Comparison of ENCODE assay signal across 8 cellular contexts in genomic region chr19:1490311-1491113, GRCh38. TPM values are rescaled to one million over a fixed set of nuclear protein-coding genes. Genes with fewer than 3 reads are reported as not detected.
DNase-seq lines count a peak whose midpoint lies in the region; ATAC-seq and TF ChIP-seq lines count a peak whose summit lies in the region.

PCSK4 (minus strand) TSS chr19:1490350; CDS start chr19:1490346, 4 bp downstream.

- no peaks in the 10 kb centered on the region for H3K9me3 Mint-ChIP-seq in activated naive CD8-positive, alpha-beta T cell (ENCODE audit: low read depth)

- H3K36me3 Mint-ChIP-seq in activated naive CD8-positive, alpha-beta T cell: no peaks in the 10 kb centered on the region

- H3K4me3 Mint-ChIP-seq in activated naive CD8-positive, alpha-beta T cell: peak within 1 kb of the TSS; percentile 91

- DNase-seq in GF-D8 (lab: John Stamatoyannopoulos, UW) (peak; percentile 97), NCI-H1092 (lab: John Stamatoyannopoulos, UW) (peak; percentile 97), glomerular visceral epithelial cell (ENCODE audit: extremely low spot score) (peak; percentile 100), occipital lobe (lab: John Stamatoyannopoulos, UW) (peak; percentile 100)

- peak within 1 kb of the TSS; percentile 69 for H3K27ac ChIP-seq in temporal lobe (ENCODE audit: low read depth, low read length)

- peak; percentile 72 for ATAC-seq in HG02588 (IDR thresholded peaks at IDR 0.05; ENCODE audit: unreplicated experiment)
- peak; percentile 94 for ATAC-seq in SK-N-SH treated with all-trans-retinoic acid at 6 μM for 48 hours

- no peaks in the 10 kb centered on the region for H3K27me3 Mint-ChIP-seq in activated naive CD8-positive, alpha-beta T cell

- peak within 1 kb of the TSS; percentile 91 for H3K27ac Mint-ChIP-seq in activated naive CD8-positive, alpha-beta T cell

- H3K4me1 Mint-ChIP-seq in activated naive CD8-positive, alpha-beta T cell (ENCODE audit: low read depth): peaks cover 12% of the 10 kb centered on the region

TF ChIP-seq in SK-N-SH treated with all-trans-retinoic acid at 6 μM for 48 hours, 23 proteins besides CTCF, POLR2A, EP300 and RAD21:
- TF ChIP-seq ZNF70 (CRISPR knock-in tag; IDR thresholded peaks at IDR 0.05) (no peak), ZFP30 (CRISPR knock-in tag; IDR thresholded peaks at IDR 0.05) (no peak), ZNF8 (CRISPR knock-in tag; IDR thresholded peaks at IDR 0.05) (no peak), CSDC2 (CRISPR knock-in tag; IDR thresholded peaks at IDR 0.05) (no peak), GLIS3 (CRISPR knock-in tag; IDR thresholded peaks at IDR 0.05) (no peak), ZC3H10 (CRISPR knock-in tag; IDR thresholded peaks at IDR 0.05) (no peak), ZFP3 (CRISPR knock-in tag; IDR thresholded peaks at IDR 0.05) (no peak), ARNTL (CRISPR knock-in tag; IDR thresholded peaks at IDR 0.05; ENCODE audit: borderline replicate concordance, low read depth) (no peak), ISL1 (CRISPR knock-in tag; IDR thresholded peaks at IDR 0.05) (no peak), BACH2 (CRISPR knock-in tag; IDR thresholded peaks at IDR 0.05; ENCODE audit: borderline replicate concordance) (no peak), ZNF565 (CRISPR knock-in tag; conservative IDR thresholded peaks at IDR 0.05; ENCODE audit: low read depth) (no peak), TOX (CRISPR knock-in tag; IDR thresholded peaks at IDR 0.05; ENCODE audit: borderline replicate concordance) (no peak), TCF4 (CRISPR knock-in tag; IDR thresholded peaks at IDR 0.05; ENCODE audit: borderline replicate concordance) (no peak), RARB (CRISPR knock-in tag; IDR thresholded peaks at IDR 0.05) (no peak)
- TF ChIP-seq, protein P1, sequence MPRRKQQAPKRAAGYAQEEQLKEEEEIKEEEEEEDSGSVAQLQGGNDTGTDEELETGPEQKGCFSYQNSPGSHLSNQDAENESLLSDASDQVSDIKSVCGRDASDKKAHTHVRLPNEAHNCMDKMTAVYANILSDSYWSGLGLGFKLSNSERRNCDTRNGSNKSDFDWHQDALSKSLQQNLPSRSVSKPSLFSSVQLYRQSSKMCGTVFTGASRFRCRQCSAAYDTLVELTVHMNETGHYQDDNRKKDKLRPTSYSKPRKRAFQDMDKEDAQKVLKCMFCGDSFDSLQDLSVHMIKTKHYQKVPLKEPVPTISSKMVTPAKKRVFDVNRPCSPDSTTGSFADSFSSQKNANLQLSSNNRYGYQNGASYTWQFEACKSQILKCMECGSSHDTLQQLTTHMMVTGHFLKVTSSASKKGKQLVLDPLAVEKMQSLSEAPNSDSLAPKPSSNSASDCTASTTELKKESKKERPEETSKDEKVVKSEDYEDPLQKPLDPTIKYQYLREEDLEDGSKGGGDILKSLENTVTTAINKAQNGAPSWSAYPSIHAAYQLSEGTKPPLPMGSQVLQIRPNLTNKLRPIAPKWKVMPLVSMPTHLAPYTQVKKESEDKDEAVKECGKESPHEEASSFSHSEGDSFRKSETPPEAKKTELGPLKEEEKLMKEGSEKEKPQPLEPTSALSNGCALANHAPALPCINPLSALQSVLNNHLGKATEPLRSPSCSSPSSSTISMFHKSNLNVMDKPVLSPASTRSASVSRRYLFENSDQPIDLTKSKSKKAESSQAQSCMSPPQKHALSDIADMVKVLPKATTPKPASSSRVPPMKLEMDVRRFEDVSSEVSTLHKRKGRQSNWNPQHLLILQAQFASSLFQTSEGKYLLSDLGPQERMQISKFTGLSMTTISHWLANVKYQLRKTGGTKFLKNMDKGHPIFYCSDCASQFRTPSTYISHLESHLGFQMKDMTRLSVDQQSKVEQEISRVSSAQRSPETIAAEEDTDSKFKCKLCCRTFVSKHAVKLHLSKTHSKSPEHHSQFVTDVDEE (CRISPR knock-in tag; IDR thresholded peaks at IDR 0.05): no peak
- TF ChIP-seq, protein P2, sequence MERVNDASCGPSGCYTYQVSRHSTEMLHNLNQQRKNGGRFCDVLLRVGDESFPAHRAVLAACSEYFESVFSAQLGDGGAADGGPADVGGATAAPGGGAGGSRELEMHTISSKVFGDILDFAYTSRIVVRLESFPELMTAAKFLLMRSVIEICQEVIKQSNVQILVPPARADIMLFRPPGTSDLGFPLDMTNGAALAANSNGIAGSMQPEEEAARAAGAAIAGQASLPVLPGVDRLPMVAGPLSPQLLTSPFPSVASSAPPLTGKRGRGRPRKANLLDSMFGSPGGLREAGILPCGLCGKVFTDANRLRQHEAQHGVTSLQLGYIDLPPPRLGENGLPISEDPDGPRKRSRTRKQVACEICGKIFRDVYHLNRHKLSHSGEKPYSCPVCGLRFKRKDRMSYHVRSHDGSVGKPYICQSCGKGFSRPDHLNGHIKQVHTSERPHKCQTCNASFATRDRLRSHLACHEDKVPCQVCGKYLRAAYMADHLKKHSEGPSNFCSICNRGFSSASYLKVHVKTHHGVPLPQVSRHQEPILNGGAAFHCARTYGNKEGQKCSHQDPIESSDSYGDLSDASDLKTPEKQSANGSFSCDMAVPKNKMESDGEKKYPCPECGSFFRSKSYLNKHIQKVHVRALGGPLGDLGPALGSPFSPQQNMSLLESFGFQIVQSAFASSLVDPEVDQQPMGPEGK (CRISPR knock-in tag; IDR thresholded peaks at IDR 0.05; ENCODE audit: borderline replicate concordance): no peak

RNA-seq across cellular contexts. Expression of gene PCSK4, which starts in this region (rescaled TPM):
- 1.7 TPM for total RNA-seq in occipital lobe
- total RNA-seq in temporal lobe: 2.2 TPM

Comparison
In these comparisons a context has a peak if more than half of its experiments do, and no peak if none do; other contexts are left out.
1. Peak in every context shown above with its lines: DNase-seq, ATAC-seq and H3K27ac ChIP-seq.